16 cellular contexts compared by ENCODE assay signal in genomic region chr6:131067521-131067920, GRCh38. TPM values are rescaled to one million over a fixed set of nuclear protein-coding genes. Genes with fewer than 3 reads are reported as not detected.
A peak's percentile ranks its signal among the peaks of the same experiment; 100 is the strongest.
DNase-seq lines count a peak whose midpoint lies in the region; ATAC-seq and TF ChIP-seq lines count a peak whose summit lies in the region.
"Had no signal": no experiment of that assay in that cellular context is flagged by ENCODE, and none has a peak within 500 bp of the region (broad histone marks: within the 10 kb centered on the region; RNA-seq: fewer than 3 reads in every experiment).

No MANE protein-coding gene starts in this region.

- ATAC-seq in HG03439 (IDR thresholded peaks at IDR 0.05; ENCODE audit: unreplicated experiment) = no peak

- H3K4me3 ChIP-seq in neural progenitor cell = no peak overlapping the region
- H3K4me3 ChIP-seq: GM23248 had no signal

- H3K4me1 Mint-ChIP-seq in neural progenitor cell = peaks cover 10% of the 10 kb centered on the region

- H3K27me3 ChIP-seq in neural progenitor cell = peaks cover 10% of the 10 kb centered on the region

- H3K4me1 ChIP-seq in neural progenitor cell = no peaks in the 10 kb centered on the region

- no peaks in the 10 kb centered on the region for H3K36me3 Mint-ChIP-seq in neural progenitor cell

- no peak overlapping the region for H2AFZ ChIP-seq in neural progenitor cell (replicated peaks)
- H2AFZ ChIP-seq: GM23248 had no signal

- H3K4me3 Mint-ChIP-seq in neural progenitor cell = no peak overlapping the region
- H3K4me3 Mint-ChIP-seq: CD4-positive, alpha-beta memory T cell had no signal

- no peaks in the 10 kb centered on the region for H3K9me3 ChIP-seq in neural progenitor cell (ENCODE audit: low read depth)

- no peaks in the 10 kb centered on the region for H3K36me3 ChIP-seq in neural progenitor cell

- no peak overlapping the region for H3K27ac ChIP-seq in neural progenitor cell
- H3K27ac ChIP-seq: GM23248 had no signal

- H3K4me2 ChIP-seq in neural progenitor cell = no peak overlapping the region

- no peak for TF ChIP-seq CTCF in neural progenitor cell (IDR thresholded peaks at IDR 0.05)

- no peaks in the 10 kb centered on the region for H3K9me3 Mint-ChIP-seq in neural progenitor cell

- peak; percentile 43 for DNase-seq in NCI-H1048 (lab: John Stamatoyannopoulos, UW)
- DNase-seq in fibroblast of peridontal ligament (ENCODE audit: extremely low read depth) = peak; percentile 25
- no peak for DNase-seq in neural progenitor cell (ENCODE audit: low spot score)
- DNase-seq in kidney glomerular epithelial cell (lab: John Stamatoyannopoulos, UW) = no peak
- DNase-seq in NCI-H82 treated with DMSO at 0.1 percent for 48 hours (lab: John Stamatoyannopoulos, UW; ENCODE audit: unreplicated experiment) = no peak
- no peak for DNase-seq in GOT3 (lab: John Stamatoyannopoulos, UW)
- DNase-seq: C1 segment of cervical spinal cord; Calu3; CD4-positive, alpha-beta memory T cell; COR-L47; DMS53; DMS79 treated with DMSO at 0.1 percent for 48 hours; GF-D8; GM23248; HCEC 1CT had no signal

- H3K79me2 ChIP-seq in neural progenitor cell (ENCODE audit: low read depth) = no peaks in the 10 kb centered on the region

- no peaks in the 10 kb centered on the region for H4K20me1 ChIP-seq in neural progenitor cell (ENCODE audit: low read depth)

- H3K9ac ChIP-seq in neural progenitor cell = no peak overlapping the region
- H3K9ac ChIP-seq: GM23248 had no signal

- peak overlapping the region; percentile 58 for H3K27ac Mint-ChIP-seq in neural progenitor cell
- H3K27ac Mint-ChIP-seq: CD4-positive, alpha-beta memory T cell had no signal

- no peaks in the 10 kb centered on the region for H3K27me3 Mint-ChIP-seq in neural progenitor cell (ENCODE audit: insufficient read depth, low read depth)
- H3K27me3 Mint-ChIP-seq: CD4-positive, alpha-beta memory T cell had no signal

- peaks cover 10% of the 10 kb centered on the region for H3F3A ChIP-seq in neural progenitor cell (ENCODE audit: low read depth)

RNA-seq across cellular contexts. Expression of gene EPB41L2, which starts 4.5 kb away (rescaled TPM):
- 39.8 and 61.8 TPM in 2 replicates for total RNA-seq in neural progenitor cell (ENCODE audit: low replicate concordance)

Comparison
In these comparisons a context has a peak if more than half of its experiments do, and no peak if none do; other contexts are left out.
1. DNase-seq: peak in NCI-H1048 (single experiment) and fibroblast of peridontal ligament (single experiment); none in neural progenitor cell (single experiment), kidney glomerular epithelial cell (single experiment), NCI-H82 treated with DMSO at 0.1 percent for 48 hours (single experiment) and GOT3 (single experiment).